Comparison of ENCODE assay signal across 14 cellular contexts in genomic region chr2:207224814-207225482, GRCh38. TPM values are rescaled to one million over a fixed set of nuclear protein-coding genes. Genes with fewer than 3 reads are reported as not detected.
DNase-seq lines count a peak whose midpoint lies in the region; ATAC-seq lines count a peak whose summit lies in the region.
"Had no signal": no experiment of that assay in that cellular context is flagged by ENCODE, and none has a peak within 500 bp of the region (broad histone marks: within the 10 kb centered on the region; RNA-seq: fewer than 3 reads in every experiment).

No MANE protein-coding gene starts in this region.

- no peaks in the 10 kb centered on the region for H3K27me3 Mint-ChIP-seq in activated CD4-positive, alpha-beta T cell treated with anti-CD3 and anti-CD28 coated beads, Interleukin-2, amount 10 ng/mL, durations not matched to agents 24 days and 14 days
- peaks cover 8% of the 10 kb centered on the region for H3K27me3 Mint-ChIP-seq in activated T-cell treated with anti-CD3 and anti-CD28 coated beads, Interleukin-2, amount 50 U/mL, for 72 hours (ENCODE audit: low read depth)
- H3K27me3 Mint-ChIP-seq in naive thymus-derived CD4-positive, alpha-beta T cell: peaks cover 0 to 3% (median 0%) of the 10 kb centered on the region in 5 donors

- DNase-seq in activated CD4-positive, alpha-beta T cell treated with anti-CD3 and anti-CD28 coated beads, Interleukin-2, amount 10 ng/mL, durations not matched to agents 24 days and 14 days: peak; percentile 55
- no peak for DNase-seq in activated CD4-positive, alpha-beta T cell treated with anti-CD3 and anti-CD28 coated beads, Interleukin-2, amount 50 U/mL, for 4 hours
- peak; percentile 65 to 66 for DNase-seq in activated T-cell treated with anti-CD3 and anti-CD28 coated beads, Interleukin-2, amount 50 U/mL, for 72 hours
- peak in 1 of 9 donors; percentile 46 for DNase-seq in naive thymus-derived CD4-positive, alpha-beta T cell
- DNase-seq in stimulated activated CD4-positive, alpha-beta T cell treated with anti-CD3 and anti-CD28 coated beads, TNF-alpha, amount 100 ng/mL, for 48 hours (ENCODE audit: low read depth in 3 of 3): peak in 2 of 3 donors; percentile 56 to 65
- DNase-seq in middle frontal gyrus (ENCODE audit: extremely low spot score, low spot score) (no peak), OCI-M2 (lab: John Stamatoyannopoulos, UW; ENCODE audit: unreplicated experiment) (no peak), NCI-H774 (lab: John Stamatoyannopoulos, UW) (no peak)
- DNase-seq: activated CD4-positive, alpha-beta T cell treated with anti-CD3 and anti-CD28 coated beads for 4 hours; amniotic stem cell; CD4-positive, alpha-beta T cell; EL; MG63; NCI-H2081 treated with DMSO at 0.1 percent for 48 hours had no signal

- POLR2A ChIA-PET in naive thymus-derived CD4-positive, alpha-beta T cell (lab: Charles Lee): interaction anchor here (1.0 to 1.9 kb wide), 2 partner anchors 14 to 15 kb away, joined by 3 to 6 read pairs; no protein-coding TSS in a partner anchor

- H3K27ac ChIP-seq in naive thymus-derived CD4-positive, alpha-beta T cell (ENCODE audit: low read depth, low read length): no peak overlapping the region

- H3K4me1 Mint-ChIP-seq in activated CD4-positive, alpha-beta T cell treated with anti-CD3 and anti-CD28 coated beads, Interleukin-2, amount 10 ng/mL, durations not matched to agents 24 days and 14 days: peaks cover 35% of the 10 kb centered on the region
- peaks cover 56% of the 10 kb centered on the region for H3K4me1 Mint-ChIP-seq in activated T-cell treated with anti-CD3 and anti-CD28 coated beads, Interleukin-2, amount 50 U/mL, for 72 hours (ENCODE audit: low read depth)
- peaks cover 7 to 36% (median 26%) of the 10 kb centered on the region in 7 donors for H3K4me1 Mint-ChIP-seq in naive thymus-derived CD4-positive, alpha-beta T cell

- H3K4me1 ChIP-seq in naive thymus-derived CD4-positive, alpha-beta T cell (ENCODE audit: control insufficient read depth in 2 of 2, insufficient read depth in 2 of 2, low read length in 2 of 2): peaks cover 0 to 20% of the 10 kb centered on the region in 2 donors

- H3K4me3 ChIP-seq in naive thymus-derived CD4-positive, alpha-beta T cell (ENCODE audit: low read length): no peak overlapping the region
- H3K4me3 ChIP-seq: MG63 had no signal

- H3K36me3 Mint-ChIP-seq in activated CD4-positive, alpha-beta T cell treated with anti-CD3 and anti-CD28 coated beads, Interleukin-2, amount 10 ng/mL, durations not matched to agents 24 days and 14 days (ENCODE audit: low read depth): no peaks in the 10 kb centered on the region
- no peaks in the 10 kb centered on the region for H3K36me3 Mint-ChIP-seq in activated T-cell treated with anti-CD3 and anti-CD28 coated beads, Interleukin-2, amount 50 U/mL, for 72 hours (ENCODE audit: insufficient read depth in 2 of 2)
- H3K36me3 Mint-ChIP-seq in naive thymus-derived CD4-positive, alpha-beta T cell: peaks cover 0 to 1% (median 0%) of the 10 kb centered on the region in 5 donors

- no peaks in the 10 kb centered on the region for H3K27me3 ChIP-seq in naive thymus-derived CD4-positive, alpha-beta T cell (ENCODE audit: control insufficient read depth in 2 of 2, insufficient read depth in 2 of 2, low read length in 2 of 2)
- H3K27me3 ChIP-seq: MG63 had no signal

- peaks cover 3% of the 10 kb centered on the region for H3K9me3 Mint-ChIP-seq in activated CD4-positive, alpha-beta T cell treated with anti-CD3 and anti-CD28 coated beads, Interleukin-2, amount 10 ng/mL, durations not matched to agents 24 days and 14 days
- no peaks in the 10 kb centered on the region for H3K9me3 Mint-ChIP-seq in activated T-cell treated with anti-CD3 and anti-CD28 coated beads, Interleukin-2, amount 50 U/mL, for 72 hours
- H3K9me3 Mint-ChIP-seq in naive thymus-derived CD4-positive, alpha-beta T cell: peaks cover 0 to 1% (median 0%) of the 10 kb centered on the region in 11 donors
- H3K9me3 Mint-ChIP-seq: CD4-positive, alpha-beta T cell had no signal

- CTCF ChIA-PET in naive thymus-derived CD4-positive, alpha-beta T cell (lab: Charles Lee): interaction anchor here (0.9 kb wide), 1 partner anchor 11 kb away, joined by 3 read pairs; no protein-coding TSS in a partner anchor

- H3K4me3 Mint-ChIP-seq in activated CD4-positive, alpha-beta T cell treated with anti-CD3 and anti-CD28 coated beads, Interleukin-2, amount 10 ng/mL, durations not matched to agents 24 days and 14 days: peak overlapping the region; percentile 58
- peak overlapping the region; percentile 71 for H3K4me3 Mint-ChIP-seq in activated T-cell treated with anti-CD3 and anti-CD28 coated beads, Interleukin-2, amount 50 U/mL, for 72 hours
- H3K4me3 Mint-ChIP-seq in naive thymus-derived CD4-positive, alpha-beta T cell: peak overlapping the region in 9 of 10 donors; percentile 1 to 56 (median 41)

- no peaks in the 10 kb centered on the region for H3K9me3 ChIP-seq in naive thymus-derived CD4-positive, alpha-beta T cell (ENCODE audit: control insufficient read depth in 2 of 3, low read length in 3 of 3)
- H3K9me3 ChIP-seq: MG63 had no signal

- H3K27ac Mint-ChIP-seq in activated CD4-positive, alpha-beta T cell treated with anti-CD3 and anti-CD28 coated beads, Interleukin-2, amount 10 ng/mL, durations not matched to agents 24 days and 14 days: peak overlapping the region; percentile 96
- peak overlapping the region; percentile 87 for H3K27ac Mint-ChIP-seq in activated T-cell treated with anti-CD3 and anti-CD28 coated beads, Interleukin-2, amount 50 U/mL, for 72 hours
- peak overlapping the region in 5 of 9 donors; percentile 3 to 76 (median 39) for H3K27ac Mint-ChIP-seq in naive thymus-derived CD4-positive, alpha-beta T cell
- H3K27ac Mint-ChIP-seq: CD4-positive, alpha-beta T cell had no signal

- H3K36me3 ChIP-seq in naive thymus-derived CD4-positive, alpha-beta T cell (ENCODE audit: control insufficient read depth in 2 of 3, insufficient read depth in 3 of 3, low read length in 3 of 3): no peaks in the 10 kb centered on the region
- H3K36me3 ChIP-seq: MG63 had no signal

- intact Hi-C loops in activated CD4-positive, alpha-beta T cell treated with anti-CD3 and anti-CD28 coated beads, Interleukin-2, amount 10 ng/mL, durations not matched to agents 24 days and 14 days (cut with micrococcal nuclease): loop anchor here (1.0 to 10.0 kb wide), 8 partner anchors 16 to 430 kb away; no protein-coding TSS in a partner anchor
- intact Hi-C loops in naive thymus-derived CD4-positive, alpha-beta T cell (cut with micrococcal nuclease): no loop called here

- peak; percentile 69 to 71 for ATAC-seq in activated T-cell treated with anti-CD3 and anti-CD28 coated beads, Interleukin-2, amount 50 U/mL, for 72 hours (replicated peaks in 1 of 2)
- ATAC-seq in naive thymus-derived CD4-positive, alpha-beta T cell: no peak

RNA-seq across cellular contexts. Expression of gene KLF7, which starts 59.2 kb away (rescaled TPM):
- total RNA-seq in activated CD4-positive, alpha-beta T cell treated with anti-CD3 and anti-CD28 coated beads, Interleukin-2, amount 10 ng/mL, durations not matched to agents 24 days and 14 days: 12.6 and 14.1 TPM in 2 replicates
- total RNA-seq in activated T-cell treated with anti-CD3 and anti-CD28 coated beads, Interleukin-2, amount 50 U/mL, for 72 hours: 10 to 100 TPM; 31.2 to 43.4 TPM
- total RNA-seq in naive thymus-derived CD4-positive, alpha-beta T cell: 10 to 100 TPM; 25.4 to 93.3 (median 78.0) TPM
- polyA plus RNA-seq in naive thymus-derived CD4-positive, alpha-beta T cell: 10 to 100 TPM; 18.7 to 23.1 TPM

Comparison
In these comparisons a context has a peak if more than half of its experiments do, and no peak if none do; other contexts are left out.
1. DNase-seq: peak in activated CD4-positive, alpha-beta T cell treated with anti-CD3 and anti-CD28 coated beads, Interleukin-2, amount 10 ng/mL, durations not matched to agents 24 days and 14 days (single experiment), activated T-cell treated with anti-CD3 and anti-CD28 coated beads, Interleukin-2, amount 50 U/mL, for 72 hours (2 of 2) and stimulated activated CD4-positive, alpha-beta T cell treated with anti-CD3 and anti-CD28 coated beads, TNF-alpha, amount 100 ng/mL, for 48 hours (2 of 3); none in activated CD4-positive, alpha-beta T cell treated with anti-CD3 and anti-CD28 coated beads, Interleukin-2, amount 50 U/mL, for 4 hours (0 of 2), middle frontal gyrus (single experiment), OCI-M2 (single experiment) and NCI-H774 (single experiment).
2. H3K27ac Mint-ChIP-seq: peak in every context shown above with its lines; median percentile 96 in activated CD4-positive, alpha-beta T cell treated with anti-CD3 and anti-CD28 coated beads, Interleukin-2, amount 10 ng/mL, durations not matched to agents 24 days and 14 days; 87 in activated T-cell treated with anti-CD3 and anti-CD28 coated beads, Interleukin-2, amount 50 U/mL, for 72 hours; 39 in naive thymus-derived CD4-positive, alpha-beta T cell.
3. Peak in every context shown above with its lines, with median percentiles within 50 percentile points of each other: H3K4me3 Mint-ChIP-seq.